12 cellular contexts compared by ENCODE assay signal in genomic region chr14:92670967-92671366, GRCh38.
DNase-seq lines count a peak whose midpoint lies in the region; ATAC-seq, FAIRE-seq and TF ChIP-seq lines count a peak whose summit lies in the region.
"Had no signal": no experiment of that assay in that cellular context is flagged by ENCODE, and none has a peak within 500 bp of the region (broad histone marks: within the 10 kb centered on the region; RNA-seq: fewer than 3 reads in every experiment).

No MANE protein-coding gene starts in this region.

- DNase-seq in CD4-positive, CD25-positive, alpha-beta regulatory T cell: no peak
- no peak for DNase-seq in GM12892 (ENCODE audit: insufficient read length)
- DNase-seq in activated naive CD8-positive, alpha-beta T cell treated with anti-CD3 and anti-CD28 coated beads, Interleukin-2, amount 50 U/mL, for 24 hours: peak; percentile 48
- DNase-seq in naive thymus-derived CD8-positive, alpha-beta T cell: no peak
- no peak for DNase-seq in glutamatergic neuron
- no peak for DNase-seq in hypothalamus (lab: John Stamatoyannopoulos, UW)
- DNase-seq in GM10248 (ENCODE audit: extremely low spot score): no peak
- DNase-seq: left colon, NCI-H1436, nephron progenitor cell, SIG-M5 had no signal

- CTCF ChIA-PET in GM10248 (lab: Yijun Ruan, JAX): interaction anchor here (0.7 to 2.0 kb wide), 7 partner anchors 10 to 107 kb away, joined by 3 to 10 read pairs (median 4); no protein-coding TSS in a partner anchor

- H3K36me3 ChIP-seq in CD4-positive, CD25-positive, alpha-beta regulatory T cell (ENCODE audit: control insufficient read depth, insufficient read depth, low read length): peaks cover 88% of the 10 kb centered on the region

- no peak for ATAC-seq in CD4-positive, CD25-positive, alpha-beta regulatory T cell (ENCODE audit: low read depth in 2 of 2)
- ATAC-seq in activated naive CD8-positive, alpha-beta T cell treated with anti-CD3 and anti-CD28 coated beads, Interleukin-2, amount 50 U/mL, for 24 hours: peak; percentile 82
- ATAC-seq in naive thymus-derived CD8-positive, alpha-beta T cell: no peak

- no peaks in the 10 kb centered on the region for H3K27me3 ChIP-seq in CD4-positive, CD25-positive, alpha-beta regulatory T cell (ENCODE audit: control insufficient read depth, insufficient read depth, low read length)

- H3K4me1 Mint-ChIP-seq in CD4-positive, CD25-positive, alpha-beta regulatory T cell: peaks cover 17 to 94% (median 68%) of the 10 kb centered on the region in 4 donors
- H3K4me1 Mint-ChIP-seq in activated naive CD8-positive, alpha-beta T cell treated with anti-CD3 and anti-CD28 coated beads, Interleukin-2, amount 50 U/mL, for 24 hours: peaks cover 96% of the 10 kb centered on the region
- H3K4me1 Mint-ChIP-seq in naive thymus-derived CD8-positive, alpha-beta T cell: peaks cover 38 to 89% (median 83%) of the 10 kb centered on the region in 4 donors
- H3K4me1 Mint-ChIP-seq in glutamatergic neuron (ENCODE audit: low read depth, unreplicated experiment): no peaks in the 10 kb centered on the region
- H3K4me1 Mint-ChIP-seq: nephron progenitor cell had no signal

- peak; percentile 65 for FAIRE-seq in GM12892 (lab: Jason Lieb, UNC)

- TF ChIP-seq POLR2A in GM12892 (IDR thresholded peaks at IDR 0.05; ENCODE audit: low read depth, low read length): no peak

- no peaks in the 10 kb centered on the region for H3K9me3 Mint-ChIP-seq in CD4-positive, CD25-positive, alpha-beta regulatory T cell
- H3K9me3 Mint-ChIP-seq in activated naive CD8-positive, alpha-beta T cell treated with anti-CD3 and anti-CD28 coated beads, Interleukin-2, amount 50 U/mL, for 24 hours: no peaks in the 10 kb centered on the region
- no peaks in the 10 kb centered on the region for H3K9me3 Mint-ChIP-seq in naive thymus-derived CD8-positive, alpha-beta T cell
- peaks cover 5% of the 10 kb centered on the region for H3K9me3 Mint-ChIP-seq in glutamatergic neuron (ENCODE audit: unreplicated experiment)
- H3K9me3 Mint-ChIP-seq: nephron progenitor cell had no signal

- no peaks in the 10 kb centered on the region for H3K9me3 ChIP-seq in CD4-positive, CD25-positive, alpha-beta regulatory T cell (ENCODE audit: control insufficient read depth in 2 of 2, low read length in 2 of 2)

- H3K4me1 ChIP-seq in CD4-positive, CD25-positive, alpha-beta regulatory T cell (ENCODE audit: control insufficient read depth, insufficient read depth, low read length, poor library complexity, severe bottlenecking): peaks cover 59% of the 10 kb centered on the region

- TF ChIP-seq CTCF in glutamatergic neuron (IDR thresholded peaks at IDR 0.05; ENCODE audit: partially characterized antibody, unreplicated experiment) (no peak), GM10248 (IDR thresholded peaks at IDR 0.05; ENCODE audit: control extremely low read depth, extremely low read depth, low read depth, missing control alignments) (no peak)

- POLR2A ChIA-PET in naive thymus-derived CD8-positive, alpha-beta T cell (lab: Charles Lee): interaction anchor here (1.2 to 3.1 kb wide), 3 partner anchors 11 to 19 kb away, joined by 6 to 30 read pairs (median 6); no protein-coding TSS in a partner anchor
- POLR2A ChIA-PET in GM10248 (lab: Yijun Ruan, JAX): no interaction called here

- no peaks in the 10 kb centered on the region for H3K27me3 Mint-ChIP-seq in CD4-positive, CD25-positive, alpha-beta regulatory T cell
- H3K27me3 Mint-ChIP-seq in activated naive CD8-positive, alpha-beta T cell treated with anti-CD3 and anti-CD28 coated beads, Interleukin-2, amount 50 U/mL, for 24 hours: no peaks in the 10 kb centered on the region
- no peaks in the 10 kb centered on the region for H3K27me3 Mint-ChIP-seq in naive thymus-derived CD8-positive, alpha-beta T cell
- peaks cover 5% of the 10 kb centered on the region for H3K27me3 Mint-ChIP-seq in glutamatergic neuron (ENCODE audit: unreplicated experiment)

- H3K27ac Mint-ChIP-seq in CD4-positive, CD25-positive, alpha-beta regulatory T cell: peak overlapping the region; percentile 1 to 55 (median 26)
- H3K27ac Mint-ChIP-seq in activated naive CD8-positive, alpha-beta T cell treated with anti-CD3 and anti-CD28 coated beads, Interleukin-2, amount 50 U/mL, for 24 hours: peak overlapping the region; percentile 79
- peak overlapping the region; percentile 55 to 92 (median 86) for H3K27ac Mint-ChIP-seq in naive thymus-derived CD8-positive, alpha-beta T cell
- H3K27ac Mint-ChIP-seq in glutamatergic neuron (ENCODE audit: unreplicated experiment): no peak overlapping the region
- H3K27ac Mint-ChIP-seq: nephron progenitor cell had no signal

- H3K4me3 Mint-ChIP-seq in CD4-positive, CD25-positive, alpha-beta regulatory T cell: peak overlapping the region in 1 of 4 donors; percentile 50
- peak overlapping the region; percentile 25 for H3K4me3 Mint-ChIP-seq in activated naive CD8-positive, alpha-beta T cell treated with anti-CD3 and anti-CD28 coated beads, Interleukin-2, amount 50 U/mL, for 24 hours
- H3K4me3 Mint-ChIP-seq in naive thymus-derived CD8-positive, alpha-beta T cell: no peak overlapping the region
- H3K4me3 Mint-ChIP-seq in glutamatergic neuron (ENCODE audit: unreplicated experiment): no peak overlapping the region
- H3K4me3 Mint-ChIP-seq: nephron progenitor cell had no signal

- peak overlapping the region; percentile 1 for H3K27ac ChIP-seq in CD4-positive, CD25-positive, alpha-beta regulatory T cell (ENCODE audit: insufficient read depth, low read length, poor library complexity, severe bottlenecking)
- H3K27ac ChIP-seq: VCaP had no signal

- no peak overlapping the region for H3K4me3 ChIP-seq in CD4-positive, CD25-positive, alpha-beta regulatory T cell (ENCODE audit: low read depth, low read length)

- H3K36me3 Mint-ChIP-seq in CD4-positive, CD25-positive, alpha-beta regulatory T cell: peaks cover 60% of the 10 kb centered on the region
- H3K36me3 Mint-ChIP-seq in activated naive CD8-positive, alpha-beta T cell treated with anti-CD3 and anti-CD28 coated beads, Interleukin-2, amount 50 U/mL, for 24 hours (ENCODE audit: low read depth): peaks cover 73% of the 10 kb centered on the region
- peaks cover 0 to 95% (median 12%) of the 10 kb centered on the region in 3 donors for H3K36me3 Mint-ChIP-seq in naive thymus-derived CD8-positive, alpha-beta T cell
- no peaks in the 10 kb centered on the region for H3K36me3 Mint-ChIP-seq in glutamatergic neuron (ENCODE audit: unreplicated experiment)
